In genomic region chr21:16928439-16928838, GRCh38 we compare ENCODE assay signal across 34 cellular contexts.
"Had no signal": no experiment of that assay in that cellular context is flagged by ENCODE, and none has a peak within 500 bp of the region (broad histone marks: within the 10 kb centered on the region; RNA-seq: fewer than 3 reads in every experiment).

No MANE protein-coding gene starts in this region.

- H3K27me3 ChIP-seq: MG63 had no signal

- H3K4me3 ChIP-seq: MG63 had no signal

- H3K9ac ChIP-seq: KMS-11 had no signal

- H3K36me3 ChIP-seq: MG63 had no signal

- H3K9me3 ChIP-seq: MG63 had no signal

- DNase-seq: Karpas-422, Kasumi-1, KG1, MG63, MM.1S, MV-4-11, NCI-H1048, NCI-H1092, NCI-H1092 treated with DMSO at 0.1 percent for 48 hours, NCI-H1105, NCI-H1105 treated with DMSO at 0.1 percent for 48 hours, NCI-H1417, NCI-H1417 treated with DMSO at 0.1 percent for 48 hours, NCI-H1436, NCI-H1436 treated with DMSO at 0.1 percent for 48 hours, NCI-H146, NCI-H1694, NCI-H1694 treated with DMSO at 0.1 percent for 48 hours, NCI-H187, NCI-H187 treated with DMSO at 0.1 percent for 48 hours, NCI-H1930, NCI-H2029, NCI-H2029 treated with DMSO at 0.1 percent for 48 hours, NCI-H2081, NCI-H2081 treated with DMSO at 0.1 percent for 48 hours, NCI-H2107, NCI-H2171, NCI-H2171 treated with DMSO at 0.1 percent for 48 hours, NCI-H2227 treated with DMSO at 0.1 percent for 48 hours, NCI-H226, NCI-H345, NCI-H446, NCI-H446 treated with DMSO at 0.1 percent for 48 hours had no signal

- H3K4me2 ChIP-seq: KMS-11 had no signal

- H3K27ac ChIP-seq: KMS-11 had no signal
